In genomic region chr11:7513210-7514098, GRCh38 we compare ENCODE assay signal across 8 cellular contexts. TPM values are rescaled to one million over a fixed set of nuclear protein-coding genes. Genes with fewer than 3 reads are reported as not detected.
DNase-seq lines count a peak whose midpoint lies in the region; ATAC-seq and TF ChIP-seq lines count a peak whose summit lies in the region.

Gene PPFIBP2, plus strand, starts transcription at chr11:7513999. Its CDS starts 35,477 bp downstream, at chr11:7549476.

- DNase-seq in AG09309 (ENCODE audit: low read depth) = no peak
- DNase-seq in NCI-H524 (lab: John Stamatoyannopoulos, UW) = peak; percentile 15 to 55
- DNase-seq in activated CD8-positive, alpha-beta T cell treated with anti-CD3 and anti-CD28 coated beads, Interleukin-2, amount 10 ng/mL, durations not matched to agents 7 days and 5 days = peak; percentile 83
- peak; percentile 72 for DNase-seq in effector CD8-positive, alpha-beta T cell (lab: John Stamatoyannopoulos, UW)
- peak; percentile 91 to 96 for DNase-seq in memory B cell (ENCODE audit: low spot score in 2 of 2)
- peak; percentile 71 for DNase-seq in stimulated activated CD8-positive, alpha-beta memory T cell treated with anti-CD3 and anti-CD28 coated beads, Interleukin-12 subunit alpha, Interleukin-12 subunit beta, amount 100 ng/mL, for 1 hour (ENCODE audit: low read depth)

- POLR2A ChIA-PET in activated CD8-positive, alpha-beta T cell treated with anti-CD3 and anti-CD28 coated beads, Interleukin-2, amount 10 ng/mL, durations not matched to agents 7 days and 5 days (lab: Charles Lee) = interaction anchor here (1.0 kb wide), 1 partner anchor 154 kb away, joined by 3 read pairs; no protein-coding TSS in a partner anchor

- peak; percentile 71 for ATAC-seq in GM18867 (IDR thresholded peaks at IDR 0.05; ENCODE audit: unreplicated experiment)
- peak; percentile 63 for ATAC-seq in HG03095 (IDR thresholded peaks at IDR 0.05; ENCODE audit: unreplicated experiment)
- ATAC-seq in activated CD8-positive, alpha-beta T cell treated with anti-CD3 and anti-CD28 coated beads, Interleukin-2, amount 10 ng/mL, durations not matched to agents 7 days and 5 days = peak; percentile 94
- peak; percentile 65 for ATAC-seq in memory B cell (ENCODE audit: low read depth)

- peaks cover 46% of the 10 kb centered on the region for H3K4me1 Mint-ChIP-seq in activated CD8-positive, alpha-beta T cell treated with anti-CD3 and anti-CD28 coated beads, Interleukin-2, amount 10 ng/mL, durations not matched to agents 7 days and 5 days (ENCODE audit: low read depth)
- peaks cover 55% of the 10 kb centered on the region for H3K4me1 Mint-ChIP-seq in memory B cell

- peak within 1 kb of the TSS; percentile 80 for H3K27ac Mint-ChIP-seq in activated CD8-positive, alpha-beta T cell treated with anti-CD3 and anti-CD28 coated beads, Interleukin-2, amount 10 ng/mL, durations not matched to agents 7 days and 5 days
- H3K27ac Mint-ChIP-seq in memory B cell = no peak within 1 kb of the TSS

- CTCF ChIA-PET in activated CD8-positive, alpha-beta T cell treated with anti-CD3 and anti-CD28 coated beads, Interleukin-2, amount 10 ng/mL, durations not matched to agents 7 days and 5 days (lab: Charles Lee) = interaction anchor here (0.6 to 3.1 kb wide), 31 partner anchors 8 to 767 kb away, joined by 3 to 27 read pairs (median 4); partner anchors contain the start of gene EIF3F

- peak within 1 kb of the TSS; percentile 70 for H3K4me3 ChIP-seq in AG09309 (ENCODE audit: control insufficient read depth, low read depth, low read length)

- no peaks in the 10 kb centered on the region for H3K9me3 Mint-ChIP-seq in activated CD8-positive, alpha-beta T cell treated with anti-CD3 and anti-CD28 coated beads, Interleukin-2, amount 10 ng/mL, durations not matched to agents 7 days and 5 days (ENCODE audit: insufficient read depth)
- peaks cover 1% of the 10 kb centered on the region for H3K9me3 Mint-ChIP-seq in memory B cell

- no peaks in the 10 kb centered on the region for H3K36me3 Mint-ChIP-seq in activated CD8-positive, alpha-beta T cell treated with anti-CD3 and anti-CD28 coated beads, Interleukin-2, amount 10 ng/mL, durations not matched to agents 7 days and 5 days (ENCODE audit: low read depth)
- H3K36me3 Mint-ChIP-seq in memory B cell = peaks cover 2% of the 10 kb centered on the region

- H3K4me3 Mint-ChIP-seq in activated CD8-positive, alpha-beta T cell treated with anti-CD3 and anti-CD28 coated beads, Interleukin-2, amount 10 ng/mL, durations not matched to agents 7 days and 5 days = peak within 1 kb of the TSS; percentile 84
- peak within 1 kb of the TSS; percentile 80 for H3K4me3 Mint-ChIP-seq in memory B cell

- peaks cover 19% of the 10 kb centered on the region for H3K27me3 Mint-ChIP-seq in activated CD8-positive, alpha-beta T cell treated with anti-CD3 and anti-CD28 coated beads, Interleukin-2, amount 10 ng/mL, durations not matched to agents 7 days and 5 days (ENCODE audit: low read depth)
- no peaks in the 10 kb centered on the region for H3K27me3 Mint-ChIP-seq in memory B cell

- peak; percentile 79 for TF ChIP-seq CTCF in AG09309 (IDR thresholded peaks at IDR 0.05; ENCODE audit: control insufficient read depth, insufficient read depth, low read depth, low read length, missing control alignments)

RNA-seq across cellular contexts. Expression of gene PPFIBP2, which starts in this region (rescaled TPM):
- total RNA-seq in activated CD8-positive, alpha-beta T cell treated with anti-CD3 and anti-CD28 coated beads, Interleukin-2, amount 10 ng/mL, durations not matched to agents 7 days and 5 days = 10 to 100 TPM; 11.2 to 12.1 TPM
